Comparison of ENCODE assay signal across 1 cellular context in the genomic region with DNA sequence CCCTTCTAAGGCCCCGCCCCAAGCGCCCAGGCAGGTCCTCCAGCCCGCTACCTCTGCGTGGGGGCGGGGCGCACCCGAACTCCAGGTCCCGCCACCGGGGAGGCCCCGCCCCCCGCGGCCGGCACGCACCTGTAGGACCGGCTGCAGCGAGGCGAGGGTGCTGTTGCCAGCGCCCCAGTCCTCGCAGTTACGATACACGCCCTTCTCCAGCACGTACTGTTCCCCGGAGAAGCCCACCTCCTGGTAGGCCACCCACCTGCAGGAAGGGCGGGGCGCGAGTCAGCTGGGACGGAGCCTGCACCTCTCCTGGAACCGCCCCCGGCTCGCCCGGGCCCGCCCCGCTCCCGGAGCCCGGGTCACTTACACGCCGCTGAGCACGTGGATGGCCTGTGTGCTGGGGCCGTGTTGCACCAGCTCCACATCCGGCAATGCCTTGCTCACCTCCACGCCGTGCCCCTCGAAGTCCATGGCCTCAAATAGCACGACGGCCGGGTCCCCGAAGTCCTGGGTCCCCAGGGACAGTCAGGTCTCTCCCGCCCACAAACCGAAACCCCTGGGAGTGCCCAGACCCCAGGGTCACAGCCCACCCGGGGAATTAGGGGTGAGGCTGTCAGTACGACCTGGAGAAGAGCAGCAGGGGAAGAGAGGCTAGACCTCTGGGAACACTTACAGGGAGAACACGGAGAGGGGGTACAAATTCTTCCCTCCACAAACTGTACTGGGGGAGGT.
TF ChIP-seq lines count a peak whose summit lies in the region.

No MANE protein-coding gene starts in this region.

TF ChIP-seq in SK-N-SH, 30 proteins besides CTCF, POLR2A, EP300 and RAD21:
- no peak for TF ChIP-seq GABPA (IDR thresholded peaks at IDR 0.05; ENCODE audit: low read depth)
- TF ChIP-seq NRF1 (IDR thresholded peaks at IDR 0.05; ENCODE audit: low read depth, low read length) = no peak
- TF ChIP-seq, protein P1, sequence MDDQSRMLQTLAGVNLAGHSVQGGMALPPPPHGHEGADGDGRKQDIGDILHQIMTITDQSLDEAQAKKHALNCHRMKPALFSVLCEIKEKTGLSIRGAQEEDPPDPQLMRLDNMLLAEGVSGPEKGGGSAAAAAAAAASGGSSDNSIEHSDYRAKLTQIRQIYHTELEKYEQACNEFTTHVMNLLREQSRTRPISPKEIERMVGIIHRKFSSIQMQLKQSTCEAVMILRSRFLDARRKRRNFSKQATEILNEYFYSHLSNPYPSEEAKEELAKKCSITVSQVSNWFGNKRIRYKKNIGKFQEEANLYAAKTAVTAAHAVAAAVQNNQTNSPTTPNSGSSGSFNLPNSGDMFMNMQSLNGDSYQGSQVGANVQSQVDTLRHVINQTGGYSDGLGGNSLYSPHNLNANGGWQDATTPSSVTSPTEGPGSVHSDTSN (IDR thresholded peaks at IDR 0.05) = no peak
- TF ChIP-seq TAF1 (IDR thresholded peaks at IDR 0.05; ENCODE audit: borderline replicate concordance, low read depth, low read length) = no peak
- TF ChIP-seq RFX5 (IDR thresholded peaks at IDR 0.05; ENCODE audit: low read length) = no peak
- TF ChIP-seq SIN3A (IDR thresholded peaks at IDR 0.05; ENCODE audit: borderline replicate concordance, low read depth, low read length) = no peak
- no peak for TF ChIP-seq TCF12 (IDR thresholded peaks at IDR 0.05)
- no peak for TF ChIP-seq EZH2phosphoT487 (IDR thresholded peaks at IDR 0.05; ENCODE audit: borderline replicate concordance, low read depth)
- no peak for TF ChIP-seq NFIC (IDR thresholded peaks at IDR 0.05; ENCODE audit: borderline replicate concordance)
- TF ChIP-seq, protein P2, sequence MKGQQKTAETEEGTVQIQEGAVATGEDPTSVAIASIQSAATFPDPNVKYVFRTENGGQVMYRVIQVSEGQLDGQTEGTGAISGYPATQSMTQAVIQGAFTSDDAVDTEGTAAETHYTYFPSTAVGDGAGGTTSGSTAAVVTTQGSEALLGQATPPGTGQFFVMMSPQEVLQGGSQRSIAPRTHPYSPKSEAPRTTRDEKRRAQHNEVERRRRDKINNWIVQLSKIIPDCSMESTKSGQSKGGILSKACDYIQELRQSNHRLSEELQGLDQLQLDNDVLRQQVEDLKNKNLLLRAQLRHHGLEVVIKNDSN (IDR thresholded peaks at IDR 0.05; ENCODE audit: borderline replicate concordance, low read depth) = no peak
- TF ChIP-seq ELF1 (IDR thresholded peaks at IDR 0.05) = no peak
- TF ChIP-seq POLR2AphosphoS5 (IDR thresholded peaks at IDR 0.05; ENCODE audit: low read depth, low read length) = no peak
- TF ChIP-seq, protein P3, sequence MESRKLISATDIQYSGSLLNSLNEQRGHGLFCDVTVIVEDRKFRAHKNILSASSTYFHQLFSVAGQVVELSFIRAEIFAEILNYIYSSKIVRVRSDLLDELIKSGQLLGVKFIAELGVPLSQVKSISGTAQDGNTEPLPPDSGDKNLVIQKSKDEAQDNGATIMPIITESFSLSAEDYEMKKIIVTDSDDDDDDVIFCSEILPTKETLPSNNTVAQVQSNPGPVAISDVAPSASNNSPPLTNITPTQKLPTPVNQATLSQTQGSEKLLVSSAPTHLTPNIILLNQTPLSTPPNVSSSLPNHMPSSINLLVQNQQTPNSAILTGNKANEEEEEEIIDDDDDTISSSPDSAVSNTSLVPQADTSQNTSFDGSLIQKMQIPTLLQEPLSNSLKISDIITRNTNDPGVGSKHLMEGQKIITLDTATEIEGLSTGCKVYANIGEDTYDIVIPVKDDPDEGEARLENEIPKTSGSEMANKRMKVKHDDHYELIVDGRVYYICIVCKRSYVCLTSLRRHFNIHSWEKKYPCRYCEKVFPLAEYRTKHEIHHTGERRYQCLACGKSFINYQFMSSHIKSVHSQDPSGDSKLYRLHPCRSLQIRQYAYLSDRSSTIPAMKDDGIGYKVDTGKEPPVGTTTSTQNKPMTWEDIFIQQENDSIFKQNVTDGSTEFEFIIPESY (IDR thresholded peaks at IDR 0.05; ENCODE audit: borderline replicate concordance, low read depth) = no peak
- no peak for TF ChIP-seq CHD2 (IDR thresholded peaks at IDR 0.05; ENCODE audit: low read length, partially characterized antibody)
- TF ChIP-seq RXRA (IDR thresholded peaks at IDR 0.05; ENCODE audit: borderline replicate concordance, low read depth) = no peak
- no peak for TF ChIP-seq FOSL2 (IDR thresholded peaks at IDR 0.05; ENCODE audit: borderline replicate concordance, low read depth)
- TF ChIP-seq, protein P4, sequence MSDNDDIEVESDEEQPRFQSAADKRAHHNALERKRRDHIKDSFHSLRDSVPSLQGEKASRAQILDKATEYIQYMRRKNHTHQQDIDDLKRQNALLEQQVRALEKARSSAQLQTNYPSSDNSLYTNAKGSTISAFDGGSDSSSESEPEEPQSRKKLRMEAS (IDR thresholded peaks at IDR 0.05; ENCODE audit: low read depth) = no peak
- TF ChIP-seq, protein P5, sequence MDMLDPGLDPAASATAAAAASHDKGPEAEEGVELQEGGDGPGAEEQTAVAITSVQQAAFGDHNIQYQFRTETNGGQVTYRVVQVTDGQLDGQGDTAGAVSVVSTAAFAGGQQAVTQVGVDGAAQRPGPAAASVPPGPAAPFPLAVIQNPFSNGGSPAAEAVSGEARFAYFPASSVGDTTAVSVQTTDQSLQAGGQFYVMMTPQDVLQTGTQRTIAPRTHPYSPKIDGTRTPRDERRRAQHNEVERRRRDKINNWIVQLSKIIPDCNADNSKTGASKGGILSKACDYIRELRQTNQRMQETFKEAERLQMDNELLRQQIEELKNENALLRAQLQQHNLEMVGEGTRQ (IDR thresholded peaks at IDR 0.05; ENCODE audit: borderline replicate concordance, low read depth, low read length) = no peak
- no peak for TF ChIP-seq YY1 (IDR thresholded peaks at IDR 0.05; ENCODE audit: low read depth)
- no peak for TF ChIP-seq GATA2 (CRISPR knock-in tag; IDR thresholded peaks at IDR 0.05)
TF ChIP-seq in SK-N-SH: peak in this region for 0.
